Comparison of ENCODE assay signal across 8 cellular contexts in the genomic region with DNA sequence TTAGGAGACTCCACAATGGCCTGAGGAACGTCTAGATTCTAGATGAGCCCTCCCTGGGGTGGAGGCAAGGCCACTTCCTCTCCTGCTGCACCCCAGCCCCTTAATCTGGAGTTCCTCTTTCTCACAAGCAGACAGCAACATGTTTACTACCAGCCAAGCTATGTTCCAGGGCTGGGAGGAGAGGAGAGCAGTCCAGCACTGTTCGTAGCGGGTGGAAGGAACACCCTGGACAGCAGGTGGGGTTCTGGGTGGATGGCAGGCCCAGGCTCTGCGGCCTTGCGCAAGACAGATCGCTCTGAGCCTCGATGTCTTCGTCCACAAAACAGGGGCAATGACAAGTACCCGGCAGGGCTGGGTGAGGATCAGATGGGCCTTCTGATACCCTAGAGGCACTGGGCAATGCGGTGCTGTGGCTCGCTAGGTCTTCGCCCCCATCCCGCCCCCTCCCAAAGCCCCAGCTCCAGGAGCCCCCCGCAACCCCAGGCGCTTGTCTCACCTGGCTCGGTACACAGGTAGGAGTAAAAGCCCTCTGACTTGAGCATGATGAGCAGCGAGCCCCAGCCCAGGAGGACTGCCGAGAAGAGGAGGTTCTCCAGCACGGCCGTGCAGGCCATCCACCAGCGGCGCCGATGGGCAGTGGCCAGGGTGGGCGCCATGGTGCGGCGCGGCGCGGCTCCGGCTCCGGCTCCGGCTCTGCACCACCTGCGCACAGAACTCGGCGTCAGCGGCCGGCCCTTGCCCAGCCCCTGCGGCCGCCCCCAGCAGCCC. TPM values are rescaled to one million over a fixed set of nuclear protein-coding genes. Genes with fewer than 3 reads are reported as not detected.
DNase-seq lines count a peak whose midpoint lies in the region; ATAC-seq and TF ChIP-seq lines count a peak whose summit lies in the region.

No MANE protein-coding gene starts in this region.

- H3K4me1 ChIP-seq in heart left ventricle: peaks cover 0 to 56% (median 14%) of the 10 kb centered on the region in 12 donors

- DNase-seq in AG10803 (ENCODE audit: low read depth): no peak
- peak; percentile 91 for DNase-seq in H7
- DNase-seq in heart left ventricle: peak in 2 of 5 donors; percentile 46 to 68
- no peak for DNase-seq in retinal pigment epithelial cell (ENCODE audit: low read depth)
- DNase-seq in NCI-H2081 treated with DMSO at 0.1 percent for 48 hours (lab: John Stamatoyannopoulos, UW): no peak
- no peak for DNase-seq in NCI-H2029 (lab: John Stamatoyannopoulos, UW)
- no peak for DNase-seq in NK-92 (lab: John Stamatoyannopoulos, UW; ENCODE audit: unreplicated experiment)

- ATAC-seq in heart left ventricle: peak in 2 of 4 donors; percentile 4 to 6

- TF ChIP-seq POLR2A in heart left ventricle (IDR thresholded peaks at IDR 0.05): no peak

- 25 to 64% (median 41%) methylated on average over 7 to 39 of the region's 39 CpGs for WGBS in heart left ventricle, 4 donors

- no peaks in the 10 kb centered on the region for H3K9me3 ChIP-seq in heart left ventricle

- intact Hi-C loops in heart left ventricle (cut with DNase I): loop anchor here in 4 of 10 donors (5.0 to 10.0 kb wide), 5 partner anchors 35 to 360 kb away; a partner anchor contains a TSS

- H3K36me3 ChIP-seq in H7 (replicated peaks; ENCODE audit: control insufficient read depth, insufficient read depth, low read length) (peaks cover 2% of the 10 kb centered on the region; the same call in 1 of the 2 replicates), heart left ventricle (peaks cover 0 to 11% (median 0%) of the 10 kb centered on the region in 9 donors)

- H3K27ac ChIP-seq in heart left ventricle: peak overlapping the region in 11 of 12 donors; percentile 33 to 97 (median 93)

- H3K4me3 ChIP-seq in AG10803 (ENCODE audit: low read length) (peak overlapping the region; percentile 86), H7 (ENCODE audit: insufficient read depth, low read depth, low read length) (peak overlapping the region; percentile 85), WI38 (ENCODE audit: low read depth, low read length) (peak overlapping the region; percentile 67), heart left ventricle (peak overlapping the region; percentile 32 to 96 (median 80)), retinal pigment epithelial cell (ENCODE audit: low read length) (peak overlapping the region; percentile 34)

- H3K27me3 ChIP-seq in H7 (ENCODE audit: control insufficient read depth, insufficient read depth, low read length) (peaks cover 5% of the 10 kb centered on the region; the same call in 1 of the 2 replicates), heart left ventricle (no peaks in the 10 kb centered on the region)

- no peak for TF ChIP-seq CTCF in AG10803 (conservative IDR thresholded peaks at IDR 0.05; ENCODE audit: low read length)
- no peak for TF ChIP-seq CTCF in WI38 (IDR thresholded peaks at IDR 0.05; ENCODE audit: low read depth, low read length)
- TF ChIP-seq CTCF in heart left ventricle (IDR thresholded peaks at IDR 0.05): no peak
- TF ChIP-seq CTCF in retinal pigment epithelial cell (conservative IDR thresholded peaks at IDR 0.05; ENCODE audit: low read depth, low read length): no peak

RNA-seq across cellular contexts. Expression of a gene that starts 1.2 kb away (rescaled TPM):
- 36.0 and 37.7 TPM in 2 replicates for total RNA-seq in H7 (2014; rRNA removed; shearing (Covaris generic))
- 10 to 100 TPM in 3 of 9 donors, 1 to 10 TPM in 6; 4.1 to 29.1 (median 7.1) TPM for total RNA-seq in heart left ventricle
- polyA plus RNA-seq in heart left ventricle: 1 to 10 TPM; 1.4 to 6.8 TPM

RNA-seq across cellular contexts. Expression of a gene that starts 18.1 kb away (rescaled TPM):
- 5.1 and 7.6 TPM in 2 replicates for total RNA-seq in H7 (2014; rRNA removed; shearing (Covaris generic))
- 10 to 100 TPM in 7 of 9 donors, 1 to 10 TPM in 2; 7.4 to 25.9 (median 12.9) TPM for total RNA-seq in heart left ventricle
- polyA plus RNA-seq in heart left ventricle: 1 to 10 TPM; 9.0 to 9.1 TPM

RNA-seq across cellular contexts. Expression of a gene that starts 22.3 kb away (rescaled TPM):
- 31.0 and 32.8 TPM in 2 replicates for total RNA-seq in H7 (2014; rRNA removed; shearing (Covaris generic))
- total RNA-seq in heart left ventricle: 100 to 1,000 TPM in 2 of 9 donors, 10 to 100 TPM in 7; 41.9 to 130 (median 60.1) TPM
- 100 to 1,000 TPM in 1 of 2 donors, 10 to 100 TPM in 1; 37.6 to 124 TPM for polyA plus RNA-seq in heart left ventricle

RNA-seq across cellular contexts. Expression of a gene that starts 57.3 kb away (rescaled TPM):
- 128 and 146 TPM in 2 replicates for total RNA-seq in H7 (2014; rRNA removed; shearing (Covaris generic))
- 100 to 1,000 TPM; 119 to 195 (median 174) TPM for total RNA-seq in heart left ventricle
- 10 to 100 TPM; 70.1 to 98.1 TPM for polyA plus RNA-seq in heart left ventricle

Comparison
In these comparisons a context has a peak if more than half of its experiments do, and no peak if none do; other contexts are left out.
1. H3K4me3 ChIP-seq: peak in every context shown above with its lines; median percentile 86 in AG10803; 85 in H7; 80 in heart left ventricle; 67 in WI38; 34 in retinal pigment epithelial cell.